ENCODE assay signal across 19 cellular contexts in genomic region chr22:27278986-27279385, GRCh38.
"Had no signal": no experiment of that assay in that cellular context is flagged by ENCODE, and none has a peak within 500 bp of the region (broad histone marks: within the 10 kb centered on the region; RNA-seq: fewer than 3 reads in every experiment).

No MANE protein-coding gene starts in this region.

- FAIRE-seq: astrocyte had no signal

- H3K4me1 ChIP-seq: tibial nerve, vagina had no signal

- H3K27ac ChIP-seq: cardiac muscle cell, dorsolateral prefrontal cortex, tibial nerve, vagina, VCaP had no signal

- H3K9me3 ChIP-seq: vagina had no signal

- H3K27me3 ChIP-seq: cardiac muscle cell, tibial nerve, vagina had no signal

- DNase-seq: activated CD4-positive, alpha-beta T cell treated with anti-CD3 and anti-CD28 coated beads for 1 hour; activated CD4-positive, alpha-beta T cell treated with anti-CD3 and anti-CD28 coated beads, Interleukin-2, amount 50 U/mL, for 48 hours; activated naive CD4-positive, alpha-beta T cell treated with Interleukin-2 at 50 U/mL for 16 hours; activated naive CD8-positive, alpha-beta T cell treated with anti-CD3 and anti-CD28 coated beads, Interleukin-2, amount 50 U/mL, for 24 hours; dorsolateral prefrontal cortex; kidney glomerular epithelial cell; left ventricle myocardium superior; mesenchymal stem cell; naive thymus-derived CD8-positive, alpha-beta T cell; retina; stimulated activated CD4-positive, alpha-beta T cell treated with anti-CD3 and anti-CD28 coated beads, Interleukin-15, amount 100 ng/mL, for 24 hours; stimulated activated CD4-positive, alpha-beta T cell treated with anti-CD3 and anti-CD28 coated beads, Interleukin-4, amount 100 ng/mL, for 1 hour; stimulated activated naive CD4-positive, alpha-beta T cell; substantia nigra had no signal

- H3K36me3 ChIP-seq: cardiac muscle cell, tibial nerve, vagina had no signal

- H3K4me3 ChIP-seq: cardiac muscle cell, dorsolateral prefrontal cortex, tibial nerve, vagina had no signal
